ENCODE assay signal across 22 cellular contexts in the genomic region with DNA sequence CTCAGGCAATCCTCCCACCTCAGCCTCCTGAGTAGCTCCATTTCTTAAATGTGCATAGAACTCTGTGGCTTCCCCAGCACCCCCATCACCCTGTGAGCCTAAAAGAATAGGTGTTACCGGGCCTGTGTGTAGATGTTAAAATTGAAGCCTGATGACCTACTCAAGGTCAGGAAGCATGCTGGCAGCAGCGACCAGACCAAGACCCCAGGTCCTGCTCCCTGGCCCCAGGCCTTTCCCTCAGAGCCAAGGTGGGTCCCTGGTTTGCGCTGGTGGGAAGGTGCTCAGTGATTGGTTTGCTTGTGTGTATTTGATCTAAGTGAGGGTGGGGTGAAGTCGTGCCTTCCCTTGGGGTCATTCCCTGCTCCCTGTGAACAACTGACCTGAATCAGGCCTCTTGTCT. TPM values are rescaled to one million over a fixed set of nuclear protein-coding genes. Genes with fewer than 3 reads are reported as not detected.
DNase-seq lines count a peak whose midpoint lies in the region; ATAC-seq, FAIRE-seq and TF ChIP-seq lines count a peak whose summit lies in the region.
"Had no signal": no experiment of that assay in that cellular context is flagged by ENCODE, and none has a peak within 500 bp of the region (broad histone marks: within the 10 kb centered on the region; RNA-seq: fewer than 3 reads in every experiment).

No MANE protein-coding gene starts in this region.

- peak overlapping the region in 1 of 2 experiments; percentile 37; a peak in 2 of 5 replicates for H3K4me3 Mint-ChIP-seq in H9
- H3K4me3 Mint-ChIP-seq: activated CD4-positive, alpha-beta memory T cell treated with anti-CD3 and anti-CD28 coated beads, Interleukin-2, amount 10 ng/mL, durations not matched to agents 7 days and 5 days; CD4-positive, alpha-beta T cell; stimulated activated effector memory CD8-positive, alpha-beta T cell treated with anti-CD3 and anti-CD28 coated beads, Interleukin-12 subunit alpha, Interleukin-12 subunit beta, amount 100 ng/mL, for 72 hours had no signal

- H4K91ac ChIP-seq in H9 (ENCODE audit: insufficient read length, low read depth, low read length) = no peak overlapping the region

- peak overlapping the region; percentile 66 for H3K14ac ChIP-seq in H9 (ENCODE audit: insufficient read depth, low read length)

- H2AFZ ChIP-seq in H9 (ENCODE audit: low read length) = no peak overlapping the region
- H2AFZ ChIP-seq in osteoblast (ENCODE audit: low read length) = peak overlapping the region; percentile 28
- H2AFZ ChIP-seq: parathyroid adenoma had no signal

- no peak for FAIRE-seq in kidney (lab: Jason Lieb, UNC)

- peak overlapping the region; percentile 41 for H4K5ac ChIP-seq in H9 (ENCODE audit: insufficient read length, low read depth, low read length)

- no peak overlapping the region for H2BK5ac ChIP-seq in H9 (ENCODE audit: insufficient read length, low read length)

- ATAC-seq in HG03354 (IDR thresholded peaks at IDR 0.05; ENCODE audit: poor library complexity, severe bottlenecking, unreplicated experiment) = no peak
- ATAC-seq: esophagus mucosa; stimulated activated effector memory CD8-positive, alpha-beta T cell treated with anti-CD3 and anti-CD28 coated beads, Interleukin-12 subunit alpha, Interleukin-12 subunit beta, amount 100 ng/mL, for 72 hours had no signal

- no CpG with 5 or more reads among the region's 4 CpGs for WGBS in H9 (ENCODE audit: extremely low coverage, insufficient read length, low lambda C conversion rate)

- H3T11ph ChIP-seq in H9 (ENCODE audit: low read length) = no peak overlapping the region

- no peak overlapping the region for H3K4ac ChIP-seq in H9 (ENCODE audit: low read depth, low read length)

- intact Hi-C loops in kidney (cut with DNase I) = no loop called here

- H2BK15ac ChIP-seq in H9 (ENCODE audit: low read depth, low read length) = no peak overlapping the region

- H3K9ac ChIP-seq in H9 (ENCODE audit: extremely low read depth, insufficient read length, low read length) (no peak overlapping the region), adipocyte (ENCODE audit: low read length) (peak overlapping the region; percentile 17), kidney (ENCODE audit: low read length in 2 of 2) (no peak overlapping the region)
- H3K9ac ChIP-seq: parathyroid adenoma had no signal

- H4K20me1 ChIP-seq in H9 (ENCODE audit: control insufficient read depth, insufficient read depth, insufficient read length) (no peaks in the 10 kb centered on the region), osteoblast (ENCODE audit: insufficient read depth, low read length) (no peaks in the 10 kb centered on the region)

- TF ChIP-seq CTCF in H9 (conservative IDR thresholded peaks at IDR 0.05) (no peak), kidney (IDR thresholded peaks at IDR 0.05; ENCODE audit: borderline replicate concordance, extremely low read depth, insufficient read depth) (no peak), osteoblast (IDR thresholded peaks at IDR 0.05; ENCODE audit: extremely low read depth, low read depth, low read length) (no peak)

- H3K9me3 ChIP-seq in H9 (ENCODE audit: control insufficient read depth, low read depth, low read length) = no peaks in the 10 kb centered on the region
- H3K9me3 ChIP-seq in adipocyte (ENCODE audit: control insufficient read depth, low read length) = no peaks in the 10 kb centered on the region
- H3K9me3 ChIP-seq in kidney (ENCODE audit: control insufficient read depth in 1 of 2, low read length in 2 of 2) = no peaks in the 10 kb centered on the region
- no peaks in the 10 kb centered on the region for H3K9me3 ChIP-seq in osteoblast (ENCODE audit: low read depth, low read length)
- H3K9me3 ChIP-seq: thyroid gland had no signal

- H3K27ac ChIP-seq in H9 (ENCODE audit: insufficient read length, low read depth, low read length) (no peak overlapping the region), kidney (ENCODE audit: low read depth in 2 of 2, low read length in 2 of 2) (no peak overlapping the region), osteoblast (ENCODE audit: low read depth, low read length) (no peak overlapping the region)
- H3K27ac ChIP-seq: parathyroid adenoma, thyroid gland had no signal

- no peaks in the 10 kb centered on the region for H3K27me3 ChIP-seq in H9 (ENCODE audit: insufficient read depth, low read length)
- no peaks in the 10 kb centered on the region for H3K27me3 ChIP-seq in adipocyte (replicated peaks; ENCODE audit: control insufficient read depth, insufficient read depth, low read length)
- peaks cover 3% of the 10 kb centered on the region for H3K27me3 ChIP-seq in osteoblast (ENCODE audit: insufficient read depth, low read length)
- H3K27me3 ChIP-seq: thyroid gland had no signal

- peaks cover 11% of the 10 kb centered on the region; the same call in 1 of the 2 replicates for H3K4me1 ChIP-seq in H9 (ENCODE audit: insufficient read depth, low read length)
- H3K4me1 ChIP-seq in adipocyte (ENCODE audit: control insufficient read depth, insufficient read depth, low read length) = peaks cover 13% of the 10 kb centered on the region
- H3K4me1 ChIP-seq in kidney (ENCODE audit: control insufficient read depth in 1 of 2, insufficient read depth in 1 of 2, low read depth in 1 of 2, low read length in 2 of 2) = no peaks in the 10 kb centered on the region
- no peaks in the 10 kb centered on the region for H3K4me1 ChIP-seq in osteoblast (ENCODE audit: insufficient read depth, low read length)
- H3K4me1 ChIP-seq: parathyroid adenoma had no signal

- H3K27ac Mint-ChIP-seq in H9 = peak overlapping the region; percentile 33 to 95 (median 93); a peak in 4 of 7 replicates
- H3K27ac Mint-ChIP-seq: activated CD4-positive, alpha-beta memory T cell treated with anti-CD3 and anti-CD28 coated beads, Interleukin-2, amount 10 ng/mL, durations not matched to agents 7 days and 5 days; CD4-positive, alpha-beta T cell; stimulated activated effector memory CD8-positive, alpha-beta T cell treated with anti-CD3 and anti-CD28 coated beads, Interleukin-12 subunit alpha, Interleukin-12 subunit beta, amount 100 ng/mL, for 72 hours had no signal

- H3K23ac ChIP-seq in H9 (ENCODE audit: insufficient read length, low read depth, low read length) = no peak overlapping the region

- H2BK120ac ChIP-seq in H9 (ENCODE audit: low read depth, low read length, poor library complexity, severe bottlenecking) = no peak overlapping the region

- H3K36me3 Mint-ChIP-seq in H9 (ENCODE audit: insufficient read depth in 1 of 3, low read depth in 3 of 3) = no peaks in the 10 kb centered on the region
- H3K36me3 Mint-ChIP-seq: stimulated activated effector memory CD8-positive, alpha-beta T cell treated with anti-CD3 and anti-CD28 coated beads, Interleukin-12 subunit alpha, Interleukin-12 subunit beta, amount 100 ng/mL, for 72 hours had no signal

- H3K36me3 ChIP-seq in adipocyte (ENCODE audit: control insufficient read depth, insufficient read depth, low read length, severe bottlenecking) (no peaks in the 10 kb centered on the region), kidney (ENCODE audit: control insufficient read depth in 1 of 2, insufficient read depth in 2 of 2, low read length in 2 of 2) (no peaks in the 10 kb centered on the region), osteoblast (ENCODE audit: insufficient read depth, low read length) (no peaks in the 10 kb centered on the region)
- H3K36me3 ChIP-seq: thyroid gland had no signal

- H3K4me3 ChIP-seq in adipocyte (ENCODE audit: low read length) (no peak overlapping the region), kidney (ENCODE audit: low read length in 2 of 2) (no peak overlapping the region), osteoblast (ENCODE audit: insufficient read depth, low read length) (no peak overlapping the region)
- H3K4me3 ChIP-seq: thyroid gland had no signal

- H3K56ac ChIP-seq in H9 (ENCODE audit: insufficient read length, low read depth, low read length) = no peak overlapping the region

- peaks cover 2% of the 10 kb centered on the region for H3K27me3 Mint-ChIP-seq in H9 (ENCODE audit: low read depth)
- H3K27me3 Mint-ChIP-seq: activated CD4-positive, alpha-beta memory T cell treated with anti-CD3 and anti-CD28 coated beads, Interleukin-2, amount 10 ng/mL, durations not matched to agents 7 days and 5 days; CD4-positive, alpha-beta T cell had no signal

- H2AK5ac ChIP-seq in H9 (ENCODE audit: insufficient read length, low read length) = no peak overlapping the region

- no peaks in the 10 kb centered on the region; a peak in 1 of 5 replicates for H3K9me3 Mint-ChIP-seq in H9
- H3K9me3 Mint-ChIP-seq: activated CD4-positive, alpha-beta memory T cell treated with anti-CD3 and anti-CD28 coated beads, Interleukin-2, amount 10 ng/mL, durations not matched to agents 7 days and 5 days; CD4-positive, alpha-beta T cell; stimulated activated effector memory CD8-positive, alpha-beta T cell treated with anti-CD3 and anti-CD28 coated beads, Interleukin-12 subunit alpha, Interleukin-12 subunit beta, amount 100 ng/mL, for 72 hours had no signal

- H3K79me1 ChIP-seq in H9 (ENCODE audit: insufficient read depth, low read depth, low read length, poor library complexity, severe bottlenecking) = no peaks in the 10 kb centered on the region

- no peak for DNase-seq in H9
- no peak for DNase-seq in adipocyte (ENCODE audit: low read depth)
- DNase-seq in kidney = peak; percentile 29
- peak; percentile 65 for DNase-seq in osteoblast (ENCODE audit: insufficient read length, low spot score, missing footprints)
- DNase-seq in NOMO-1 (lab: John Stamatoyannopoulos, UW; ENCODE audit: unreplicated experiment in 2 of 2) = no peak
- no peak for DNase-seq in kidney tubule cell (ENCODE audit: low spot score)
- DNase-seq in HUDEP-2 (lab: John Stamatoyannopoulos, UW; ENCODE audit: unreplicated experiment in 76 of 76) = no peak
- DNase-seq: activated CD4-positive, alpha-beta memory T cell treated with anti-CD3 and anti-CD28 coated beads, Interleukin-2, amount 10 ng/mL, durations not matched to agents 7 days and 5 days; activated gamma-delta T cell; activated T-cell treated with anti-CD3 and anti-CD28 coated beads for 4 hours; amniotic stem cell; CD4-positive, alpha-beta T cell; Karpas-422; NCI-H187; NCI-H748 treated with DMSO at 0.1 percent for 48 hours; thyroid gland had no signal

- peaks cover 31 to 51% of the 10 kb centered on the region in 2 experiments for H3K4me1 Mint-ChIP-seq in H9
- H3K4me1 Mint-ChIP-seq: activated CD4-positive, alpha-beta memory T cell treated with anti-CD3 and anti-CD28 coated beads, Interleukin-2, amount 10 ng/mL, durations not matched to agents 7 days and 5 days; stimulated activated effector memory CD8-positive, alpha-beta T cell treated with anti-CD3 and anti-CD28 coated beads, Interleukin-12 subunit alpha, Interleukin-12 subunit beta, amount 100 ng/mL, for 72 hours had no signal

- H3K4me2 ChIP-seq in H9 (ENCODE audit: insufficient read depth, insufficient read length, low read length) (no peak overlapping the region), osteoblast (ENCODE audit: insufficient read depth, low read length) (no peak overlapping the region)

- H4K8ac ChIP-seq in H9 (replicated peaks; ENCODE audit: insufficient read length, low read depth, low read length) = peak overlapping the region; percentile 61

- H3K23me2 ChIP-seq in H9 (ENCODE audit: insufficient read length, low read depth, low read length, poor library complexity, severe bottlenecking) = no peaks in the 10 kb centered on the region

- no peak overlapping the region for H2BK20ac ChIP-seq in H9 (ENCODE audit: low read depth, low read length, poor library complexity, severe bottlenecking)

- peak overlapping the region; percentile 89 for H3K18ac ChIP-seq in H9 (ENCODE audit: insufficient read length, low read depth, low read length)

- H2BK12ac ChIP-seq in H9 (ENCODE audit: insufficient read length, low read depth, low read length) = no peak overlapping the region

- H3K79me2 ChIP-seq in H9 (ENCODE audit: insufficient read depth, low read length) = no peaks in the 10 kb centered on the region
- H3K79me2 ChIP-seq in osteoblast (ENCODE audit: insufficient read depth, low read length) = no peaks in the 10 kb centered on the region
- H3K79me2 ChIP-seq: parathyroid adenoma had no signal

RNA-seq across cellular contexts. Expression of a gene that starts 18.4 kb away (rescaled TPM):
- 93.0 and 93.1 TPM in 2 replicates for total RNA-seq in H9 (2021)
- total RNA-seq in kidney = not detected
- 61.0 TPM for polyA plus RNA-seq in kidney (ENCODE audit: insufficient read depth, low read depth, low replicate concordance)
- not detected in 2 replicates for total RNA-seq in osteoblast
- total RNA-seq: activated CD4-positive, alpha-beta memory T cell treated with anti-CD3 and anti-CD28 coated beads, Interleukin-2, amount 10 ng/mL, durations not matched to agents 7 days and 5 days; cardiac septum; CD4-positive, alpha-beta T cell; dermis microvascular lymphatic vessel endothelial cell; esophagus mucosa had no signal

RNA-seq across cellular contexts. Expression of a gene that starts 22.4 kb away (rescaled TPM):
- total RNA-seq in H9 (2021) (43.8 and 45.6 TPM in 2 replicates), kidney (48.5 TPM), osteoblast (62.6 and 64.8 TPM in 2 replicates)
- 87.4 TPM for polyA plus RNA-seq in kidney (ENCODE audit: insufficient read depth, low read depth, low replicate concordance)

RNA-seq across cellular contexts. Expression of a gene that starts 57.4 kb away (rescaled TPM):
- total RNA-seq in H9 (2021) = 0.13 and 0.35 TPM in 2 replicates
- 31.1 TPM for total RNA-seq in kidney
- polyA plus RNA-seq in kidney (ENCODE audit: insufficient read depth, low read depth, low replicate concordance) = 19.9 TPM
- total RNA-seq in osteoblast = 2.1 and 2.2 TPM in 2 replicates

Comparison
In these comparisons a context has a peak if more than half of its experiments do, and no peak if none do; other contexts are left out.
1. DNase-seq: peak in kidney (single experiment) and osteoblast (single experiment); none in H9 (single experiment), adipocyte (single experiment), NOMO-1 (0 of 2), kidney tubule cell (single experiment) and HUDEP-2 (0 of 76).
2. RNA of a gene that starts 18.4 kb away (total RNA-seq): 93.0 to 93.1 TPM in H9; not detected in kidney (single experiment) and not detected in osteoblast; every median in the first group is over 10 times any median in the second.
3. RNA of a gene that starts 57.4 kb away (total RNA-seq): 31.1 TPM in kidney (single experiment); 2.1 to 2.2 TPM in osteoblast and 0.13 to 0.35 TPM in H9; every median in the first group is over 10 times any median in the second.